ENCODE assay signal across 19 cellular contexts in the genomic region with DNA sequence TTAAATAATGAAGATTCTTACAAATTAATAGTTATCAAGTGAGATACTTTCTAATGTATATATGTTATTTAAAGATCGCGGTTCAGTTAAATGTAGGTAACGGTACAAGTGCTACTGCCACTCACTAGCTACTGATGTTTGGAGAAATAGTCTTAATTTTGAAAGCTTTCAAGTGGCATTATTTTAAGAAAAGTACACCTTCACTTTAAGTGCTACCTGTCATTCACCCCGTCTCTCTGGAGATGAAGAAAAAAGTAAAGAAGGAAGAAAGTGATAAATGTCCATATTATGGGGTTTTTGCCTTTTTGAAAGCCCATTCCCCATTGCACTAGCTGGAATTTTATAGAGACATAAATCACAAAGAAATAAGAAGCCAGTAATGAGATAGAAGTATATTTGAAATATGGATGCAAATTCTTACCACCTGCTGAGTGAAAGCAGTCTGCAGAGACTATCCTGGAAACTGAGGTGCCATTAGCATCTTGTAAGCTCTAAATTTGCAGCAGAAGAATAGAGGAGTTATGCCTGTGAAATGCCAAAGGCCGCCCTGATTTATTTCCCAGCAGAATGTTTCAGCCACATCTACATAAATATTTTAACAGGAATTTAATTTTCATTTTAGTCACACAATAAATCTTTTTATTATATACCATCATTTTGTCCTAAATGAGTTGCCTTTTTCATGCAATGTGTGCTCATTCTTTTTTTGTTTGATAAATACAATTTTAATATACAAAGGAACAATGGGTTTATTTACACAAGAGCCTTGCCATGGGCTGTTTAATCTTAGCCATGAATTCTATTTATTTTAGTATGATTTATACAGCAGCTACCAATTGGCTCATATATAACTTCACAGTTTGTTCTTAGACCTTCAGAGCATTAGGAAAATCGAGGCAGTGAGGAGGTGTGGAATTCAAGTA.
DNase-seq lines count a peak whose midpoint lies in the region; ATAC-seq and TF ChIP-seq lines count a peak whose summit lies in the region.
"Had no signal": no experiment of that assay in that cellular context is flagged by ENCODE, and none has a peak within 500 bp of the region (broad histone marks: within the 10 kb centered on the region; RNA-seq: fewer than 3 reads in every experiment).

No MANE protein-coding gene starts in this region.

- H3K79me2 ChIP-seq in PC-3 (ENCODE audit: low read length) = no peaks in the 10 kb centered on the region

- H3F3A ChIP-seq in PC-3 (ENCODE audit: low read length, unreplicated experiment) = no peaks in the 10 kb centered on the region

- CTCF ChIA-PET in PC-3 (lab: Charles Lee) = no interaction called here

- no peak for TF ChIP-seq CTCF in 22Rv1 (IDR thresholded peaks at IDR 0.05)
- no peak for TF ChIP-seq CTCF in PC-3 (conservative IDR thresholded peaks at IDR 0.05; ENCODE audit: low read depth, low read length)
- no peak for TF ChIP-seq CTCF in stomach (IDR thresholded peaks at IDR 0.05)

- H3K4me1 ChIP-seq in HAP-1 (peaks cover 27% of the 10 kb centered on the region), PC-3 (ENCODE audit: insufficient read depth, low read length) (peaks cover 5% of the 10 kb centered on the region; the same call in 1 of the 2 replicates), stomach (no peaks in the 10 kb centered on the region)
- H3K4me1 ChIP-seq: A549 had no signal

- no peaks in the 10 kb centered on the region for H4K20me1 ChIP-seq in PC-3 (ENCODE audit: low read length)

- H3K36me3 ChIP-seq in HAP-1 (replicated peaks) (no peaks in the 10 kb centered on the region), PC-3 (ENCODE audit: low read depth, low read length) (no peaks in the 10 kb centered on the region), SK-N-MC (ENCODE audit: insufficient read depth, low read length) (no peaks in the 10 kb centered on the region), stomach (no peaks in the 10 kb centered on the region)

- H3K9ac ChIP-seq in PC-3 (ENCODE audit: low read length) = no peak overlapping the region
- no peak overlapping the region for H3K9ac ChIP-seq in SK-N-MC (ENCODE audit: insufficient read length)

- no peak overlapping the region for H3K4me2 ChIP-seq in PC-3 (ENCODE audit: low read length)
- H3K4me2 ChIP-seq: A549 had no signal

- in situ Hi-C loops in HAP-1 (cut with MboI; ENCODE audit: low sequenced_read_pairs) = no loop called here

- H3K9me2 ChIP-seq in PC-3 (replicated peaks; ENCODE audit: low read length) = no peaks in the 10 kb centered on the region

- 64 to 75% (median 71%) methylated on average over 6 of the region's 6 CpGs for WGBS in stomach, 5 donors

- TF ChIP-seq EP300 in stomach (IDR thresholded peaks at IDR 0.05) = no peak

- DNase-seq in HAP-1 (ENCODE audit: low spot score in 2 of 2) (peak; percentile 51 to 79), PC-3 (peak; percentile 16), SK-N-MC (ENCODE audit: low read depth, low spot score) (peak; percentile 56), stomach (no peak)
- no peak for DNase-seq in stimulated activated CD4-positive, alpha-beta T cell treated with anti-CD3 and anti-CD28 coated beads, Interleukin-15, amount 100 ng/mL, for 24 hours
- DNase-seq: 8988T; C1 segment of cervical spinal cord; Calu3; CD4-positive, alpha-beta memory T cell; COR-L47; DMS79 treated with DMSO at 0.1 percent for 48 hours; GF-D8; GOT3; HFFc6 had no signal

- H2AFZ ChIP-seq in PC-3 (ENCODE audit: low read length) = no peak overlapping the region

- intact Hi-C loops in PC-3 (cut with micrococcal nuclease) = no loop called here
- intact Hi-C loops in stomach (cut with DNase I; ENCODE audit: low total_unique reads) = no loop called here

- no TSS peak for BruUV-seq in PC-3 (replicated peaks; lab: Mats Ljungman, UMichigan)

- H3K9me3 ChIP-seq in HAP-1 (no peaks in the 10 kb centered on the region), PC-3 (ENCODE audit: low read length) (no peaks in the 10 kb centered on the region), SK-N-MC (ENCODE audit: low read depth, low read length) (no peaks in the 10 kb centered on the region), stomach (no peaks in the 10 kb centered on the region)
- H3K9me3 ChIP-seq: A549 had no signal

- H3K27me3 ChIP-seq in HAP-1 (ENCODE audit: low read depth) = no peaks in the 10 kb centered on the region
- peaks cover 11% of the 10 kb centered on the region for H3K27me3 ChIP-seq in PC-3 (ENCODE audit: low read length)
- no peaks in the 10 kb centered on the region for H3K27me3 ChIP-seq in stomach

- ATAC-seq in PC-3 (peak; percentile 86), GM19035 (IDR thresholded peaks at IDR 0.05; ENCODE audit: unreplicated experiment) (no peak), HG03139 (IDR thresholded peaks at IDR 0.05; ENCODE audit: unreplicated experiment) (no peak)
- ATAC-seq: A549, HCT116 had no signal

- POLR2A ChIA-PET in PC-3 (lab: Charles Lee; ENCODE audit: unreplicated experiment) = no interaction called here

- no peak overlapping the region for H3K4me3 ChIP-seq in HAP-1
- no peak overlapping the region for H3K4me3 ChIP-seq in PC-3 (ENCODE audit: low read length)
- 0 out of 2 replicates have a peak overlapping the region, but pooled peaks have one; percentile 15 for H3K4me3 ChIP-seq in SK-N-MC
- no peak overlapping the region for H3K4me3 ChIP-seq in stomach
- H3K4me3 ChIP-seq: A549 had no signal

- H3K27ac ChIP-seq in 22Rv1 = peak overlapping the region; percentile 47
- no peak overlapping the region for H3K27ac ChIP-seq in PC-3 (ENCODE audit: low read length)
- no peak overlapping the region for H3K27ac ChIP-seq in SK-N-MC
- H3K27ac ChIP-seq in stomach = no peak overlapping the region
- H3K27ac ChIP-seq: A549 had no signal

- TF ChIP-seq POLR2A in stomach (IDR thresholded peaks at IDR 0.05) = no peak

Comparison
In these comparisons a context has a peak if more than half of its experiments do, and no peak if none do; other contexts are left out.
1. DNase-seq: peak in HAP-1 (2 of 2), PC-3 (single experiment) and SK-N-MC (single experiment); none in stimulated activated CD4-positive, alpha-beta T cell treated with anti-CD3 and anti-CD28 coated beads, Interleukin-15, amount 100 ng/mL, for 24 hours (single experiment) and stomach (single experiment).